Comparison of ENCODE assay signal across 8 cellular contexts in the genomic region with DNA sequence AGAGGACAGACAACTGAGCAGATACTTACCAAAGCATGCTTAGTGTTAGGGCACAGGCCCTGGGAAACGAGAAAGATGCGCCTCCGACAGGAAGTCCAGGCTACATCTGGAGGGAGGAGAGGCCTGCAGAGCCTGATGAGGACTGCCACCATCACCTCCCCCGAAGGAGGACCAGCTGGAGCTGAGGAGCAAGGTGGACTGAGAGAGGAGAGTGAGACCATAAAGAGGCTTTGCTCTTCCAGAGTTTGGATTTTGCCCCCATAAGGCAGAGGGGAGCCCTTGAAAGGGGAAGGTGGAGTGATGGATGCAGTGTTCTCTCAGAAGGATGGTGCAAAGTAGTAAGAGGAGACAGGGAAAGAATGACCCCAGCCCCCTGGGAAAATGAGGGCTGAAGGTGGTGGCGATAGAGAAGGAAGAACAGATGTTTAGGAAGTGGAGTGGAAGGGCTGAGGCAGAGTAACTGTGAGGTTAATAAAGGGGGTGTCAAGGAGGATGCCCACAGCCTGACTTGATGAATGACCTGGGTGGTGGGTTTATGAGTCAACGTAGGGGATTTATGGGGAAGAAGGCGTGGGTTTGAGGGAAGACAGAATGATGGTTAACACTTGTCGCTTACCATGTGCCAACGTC. TPM values are rescaled to one million over a fixed set of nuclear protein-coding genes. Genes with fewer than 3 reads are reported as not detected.
A peak's percentile ranks its signal among the peaks of the same experiment; 100 is the strongest.
DNase-seq lines count a peak whose midpoint lies in the region; TF ChIP-seq lines count a peak whose summit lies in the region.

No MANE protein-coding gene starts in this region.

- H3K27ac Mint-ChIP-seq in osteocyte (ENCODE audit: unreplicated experiment): no peak overlapping the region
- no peak overlapping the region for H3K27ac Mint-ChIP-seq in HFFc6

- H3K4me3 ChIP-seq in HFF-Myc (replicated peaks; ENCODE audit: low read depth, low read length) (peak overlapping the region; percentile 55), WI38 (ENCODE audit: low read depth, low read length) (peak overlapping the region; percentile 63)

- H3K4me3 Mint-ChIP-seq in osteocyte (ENCODE audit: unreplicated experiment) (no peak overlapping the region), HFFc6 (no peak overlapping the region)

- DNase-seq in CMK (ENCODE audit: low read depth) (peak; percentile 60), HFF-Myc (ENCODE audit: extremely low read depth, low read depth) (no peak), germinal center (ENCODE audit: low spot score) (peak; percentile 22), NCI-H2196 (lab: John Stamatoyannopoulos, UW; ENCODE audit: unreplicated experiment) (no peak), osteocyte (ENCODE audit: extremely low spot score, unreplicated experiment) (no peak), HFFc6 (no peak)
- DNase-seq in stimulated activated CD4-positive, alpha-beta T cell treated with anti-CD3 and anti-CD28 coated beads, Interleukin-2, amount 100 ng/mL, for 24 hours: peak; percentile 33 to 34

- H3K4me1 Mint-ChIP-seq in osteocyte (ENCODE audit: unreplicated experiment) (peaks cover 3% of the 10 kb centered on the region), HFFc6 (ENCODE audit: low read depth) (peaks cover 4% of the 10 kb centered on the region; the same call in 1 of the 2 replicates)

- H3K27me3 Mint-ChIP-seq in osteocyte (ENCODE audit: unreplicated experiment) (no peaks in the 10 kb centered on the region), HFFc6 (ENCODE audit: insufficient read depth) (peaks cover 2% of the 10 kb centered on the region; the same call in 1 of the 2 replicates)

- no peak for TF ChIP-seq CTCF in HFF-Myc (IDR thresholded peaks at IDR 0.05; ENCODE audit: low read depth, low read length, missing control alignments)
- TF ChIP-seq CTCF in WI38 (IDR thresholded peaks at IDR 0.05; ENCODE audit: low read depth, low read length): no peak
- TF ChIP-seq CTCF in osteocyte (IDR thresholded peaks at IDR 0.05): no peak
- TF ChIP-seq CTCF in HFFc6 (IDR thresholded peaks at IDR 0.05): no peak

- H3K9me3 Mint-ChIP-seq in osteocyte (ENCODE audit: unreplicated experiment) (no peaks in the 10 kb centered on the region), HFFc6 (no peaks in the 10 kb centered on the region)

- H3K36me3 Mint-ChIP-seq in osteocyte (ENCODE audit: unreplicated experiment) (no peaks in the 10 kb centered on the region), HFFc6 (ENCODE audit: low read depth) (no peaks in the 10 kb centered on the region)

RNA-seq across cellular contexts. Expression of gene SCAF4, which starts 1.1 kb away (rescaled TPM):
- total RNA-seq in osteocyte: 32.7 and 33.7 TPM in 2 replicates
- total RNA-seq in HFFc6 (2021; fragmentation: NEBNext Ultra II Directional; extraction: Animal tissue kit (Norgen Biotek cat#: 25700)): 10 to 100 TPM; 21.8 to 28.4 (median 26.3) TPM

Comparison
In these comparisons a context has a peak if more than half of its experiments do, and no peak if none do; other contexts are left out.
1. DNase-seq: peak in CMK (single experiment), germinal center (single experiment) and stimulated activated CD4-positive, alpha-beta T cell treated with anti-CD3 and anti-CD28 coated beads, Interleukin-2, amount 100 ng/mL, for 24 hours (2 of 2); none in HFF-Myc (single experiment), NCI-H2196 (single experiment), osteocyte (single experiment) and HFFc6 (single experiment).